Comparison of ENCODE assay signal across 16 cellular contexts in genomic region chr11:45413156-45413833, GRCh38.
"Had no signal": no experiment of that assay in that cellular context is flagged by ENCODE, and none has a peak within 500 bp of the region (broad histone marks: within the 10 kb centered on the region; RNA-seq: fewer than 3 reads in every experiment).

No MANE protein-coding gene starts in this region.

- H3K9me3 Mint-ChIP-seq: activated naive CD4-positive, alpha-beta T cell treated with anti-CD3 and anti-CD28 coated beads, Interleukin-2, amount 50 U/mL, for 24 hours; activated T-helper 2 cell treated with anti-CD3 and anti-CD28 coated beads, Interferon-gamma antibody, Interleukin-2, Interleukin-4, amounts not matched to agents 10 μg/mL and 5 μg/mL and 100 μg/mL, durations not matched to agents 14 hours and 24 hours and 36 hours; dendritic cell treated with granulocyte-macrophage colony-stimulating factor and Interleukin-4, amounts not matched to agents 40 ng/mL and 50 ng/mL, for 4 days; effector memory CD8-positive, alpha-beta T cell; T-helper 1 cell treated with Interleukin-12 subunit alpha and Interleukin-12 subunit beta and Interleukin-4 antibody, amounts not matched to agents 30 μg/mL and 1 μg/mL, for 36 hours had no signal

- H3K27ac ChIP-seq: body of pancreas, lower lobe of right lung had no signal

- H3K9me3 ChIP-seq: body of pancreas, lower lobe of right lung had no signal

- H3K4me1 Mint-ChIP-seq: activated naive CD4-positive, alpha-beta T cell treated with anti-CD3 and anti-CD28 coated beads, Interleukin-2, amount 50 U/mL, for 24 hours; naive B cell had no signal

- DNase-seq: activated CD4-positive, alpha-beta T cell treated with anti-CD3 and anti-CD28 coated beads, Interleukin-2, amount 50 U/mL, for 1 hour; activated CD4-positive, CD25-positive, alpha-beta regulatory T cell; amniotic stem cell; body of pancreas; cerebellar nuclear complex; effector memory CD8-positive, alpha-beta T cell; hippocampal formation; lower lobe of right lung; naive B cell; occipital lobe; stimulated activated CD4-positive, alpha-beta T cell treated with anti-CD3 and anti-CD28 coated beads, Interleukin-2, amount 100 ng/mL, for 48 hours; stimulated activated naive CD8-positive, alpha-beta T cell treated with anti-CD3 and anti-CD28 coated beads, Interleukin-15, Interleukin-2, amounts not matched to agents 100 U/mL and 50 U/mL, for 24 hours had no signal

- H3K27ac Mint-ChIP-seq: activated naive CD4-positive, alpha-beta T cell treated with anti-CD3 and anti-CD28 coated beads, Interleukin-2, amount 50 U/mL, for 24 hours; activated T-helper 2 cell treated with anti-CD3 and anti-CD28 coated beads, Interferon-gamma antibody, Interleukin-2, Interleukin-4, amounts not matched to agents 10 μg/mL and 5 μg/mL and 100 μg/mL, durations not matched to agents 14 hours and 24 hours and 36 hours; dendritic cell treated with granulocyte-macrophage colony-stimulating factor and Interleukin-4, amounts not matched to agents 40 ng/mL and 50 ng/mL, for 4 days; effector memory CD8-positive, alpha-beta T cell; T-helper 1 cell treated with Interleukin-12 subunit alpha and Interleukin-12 subunit beta and Interleukin-4 antibody, amounts not matched to agents 30 μg/mL and 1 μg/mL, for 36 hours had no signal

- H3K36me3 Mint-ChIP-seq: activated naive CD4-positive, alpha-beta T cell treated with anti-CD3 and anti-CD28 coated beads, Interleukin-2, amount 50 U/mL, for 24 hours; naive B cell had no signal

- H3K36me3 ChIP-seq: lower lobe of right lung had no signal

- H3K4me3 ChIP-seq: body of pancreas, lower lobe of right lung had no signal

- ATAC-seq: body of pancreas; effector memory CD8-positive, alpha-beta T cell; lower lobe of right lung; stimulated activated naive CD8-positive, alpha-beta T cell treated with anti-CD3 and anti-CD28 coated beads, Interleukin-15, Interleukin-2, amounts not matched to agents 100 U/mL and 50 U/mL, for 24 hours had no signal

- H3K27me3 ChIP-seq: body of pancreas had no signal

- H3K4me1 ChIP-seq: lower lobe of right lung had no signal

- H3K4me3 Mint-ChIP-seq: activated naive CD4-positive, alpha-beta T cell treated with anti-CD3 and anti-CD28 coated beads, Interleukin-2, amount 50 U/mL, for 24 hours; dendritic cell treated with granulocyte-macrophage colony-stimulating factor and Interleukin-4, amounts not matched to agents 40 ng/mL and 50 ng/mL, for 4 days; effector memory CD8-positive, alpha-beta T cell; naive B cell; T-helper 1 cell treated with Interleukin-12 subunit alpha and Interleukin-12 subunit beta and Interleukin-4 antibody, amounts not matched to agents 30 μg/mL and 1 μg/mL, for 36 hours had no signal
